ENCODE assay signal across 16 cellular contexts in genomic region chr9:137564817-137565411, GRCh38.
"Had no signal": no experiment of that assay in that cellular context is flagged by ENCODE, and none has a peak within 500 bp of the region (broad histone marks: within the 10 kb centered on the region; RNA-seq: fewer than 3 reads in every experiment).

No MANE protein-coding gene starts in this region.

- H3K4me3 ChIP-seq: cardiac muscle cell, smooth muscle cell, thoracic aorta, upper lobe of left lung had no signal

- H3K27me3 ChIP-seq: cardiac muscle cell, foreskin keratinocyte, upper lobe of left lung had no signal

- H3K27ac Mint-ChIP-seq: activated naive CD4-positive, alpha-beta T cell treated with anti-CD3 and anti-CD28 coated beads, Interleukin-2, amount 10 ng/mL, durations not matched to agents 7 days and 5 days; stimulated activated naive B cell treated with anti-CD40 and anti-IgM and Interleukin-4, amounts not matched to agents 10 μg/mL and 1 μg/mL and 100 μg/mL, for 72 hours had no signal

- H3K9me3 ChIP-seq: thoracic aorta, upper lobe of left lung had no signal

- DNase-seq: activated naive CD4-positive, alpha-beta T cell treated with anti-CD3 and anti-CD28 coated beads, Interleukin-2, amount 10 ng/mL, durations not matched to agents 7 days and 5 days; amygdala; foreskin keratinocyte; glutamatergic neuron; hippocampal formation; left cardiac atrium; mesendoderm; naive thymus-derived CD8-positive, alpha-beta T cell; nucleus accumbens; stimulated activated CD4-positive, alpha-beta T cell treated with anti-CD3 and anti-CD28 coated beads, Interleukin-4, amount 100 ng/mL, for 24 hours; stimulated activated naive B cell treated with anti-CD40 and anti-IgM and Interleukin-4, amounts not matched to agents 10 μg/mL and 1 μg/mL and 100 μg/mL, for 72 hours; upper lobe of left lung had no signal

- H3K4me1 Mint-ChIP-seq: activated naive CD4-positive, alpha-beta T cell treated with anti-CD3 and anti-CD28 coated beads, Interleukin-2, amount 10 ng/mL, durations not matched to agents 7 days and 5 days had no signal

- H3K27ac ChIP-seq: cardiac muscle cell, foreskin keratinocyte, thoracic aorta, upper lobe of left lung had no signal

- H3K27me3 Mint-ChIP-seq: activated naive CD4-positive, alpha-beta T cell treated with anti-CD3 and anti-CD28 coated beads, Interleukin-2, amount 10 ng/mL, durations not matched to agents 7 days and 5 days; naive thymus-derived CD8-positive, alpha-beta T cell; stimulated activated naive B cell treated with anti-CD40 and anti-IgM and Interleukin-4, amounts not matched to agents 10 μg/mL and 1 μg/mL and 100 μg/mL, for 72 hours had no signal

- H3K9me3 Mint-ChIP-seq: activated naive CD4-positive, alpha-beta T cell treated with anti-CD3 and anti-CD28 coated beads, Interleukin-2, amount 10 ng/mL, durations not matched to agents 7 days and 5 days; naive thymus-derived CD8-positive, alpha-beta T cell had no signal

- ATAC-seq: foreskin keratinocyte; left cardiac atrium; naive thymus-derived CD8-positive, alpha-beta T cell; sciatic nerve; stimulated activated naive B cell treated with anti-CD40 and anti-IgM and Interleukin-4, amounts not matched to agents 10 μg/mL and 1 μg/mL and 100 μg/mL, for 72 hours had no signal

- H3K4me1 ChIP-seq: foreskin keratinocyte, upper lobe of left lung had no signal

- H3K4me2 ChIP-seq: smooth muscle cell had no signal

- H3K4me3 Mint-ChIP-seq: activated naive CD4-positive, alpha-beta T cell treated with anti-CD3 and anti-CD28 coated beads, Interleukin-2, amount 10 ng/mL, durations not matched to agents 7 days and 5 days; naive thymus-derived CD8-positive, alpha-beta T cell had no signal
